Comparison of ENCODE assay signal across 8 cellular contexts in genomic region chr12:104435175-104435574, GRCh38.
"Had no signal": no experiment of that assay in that cellular context is flagged by ENCODE, and none has a peak within 500 bp of the region (broad histone marks: within the 10 kb centered on the region; RNA-seq: fewer than 3 reads in every experiment).

No MANE protein-coding gene starts in this region.

- H3K9me3 Mint-ChIP-seq: GM23338, H9 had no signal

- H3K4me3 ChIP-seq: GM23338 had no signal

- H3K4me3 Mint-ChIP-seq: GM23338, H9 had no signal

- H3K4me2 ChIP-seq: GM23338 had no signal

- DNase-seq: H9, HCEC 1CT, IMR-90, KBM-7 had no signal

- H3K4me1 Mint-ChIP-seq: GM23338 had no signal

- H2AFZ ChIP-seq: GM23338 had no signal

- H3K27ac Mint-ChIP-seq: GM23338, H9 had no signal

- FAIRE-seq: H1, H54, HTR-8/SVneo had no signal

- ATAC-seq: GM23338 had no signal
